ENCODE assay signal across 8 cellular contexts in genomic region chr7:100489824-100490223, GRCh38. TPM values are rescaled to one million over a fixed set of nuclear protein-coding genes. Genes with fewer than 3 reads are reported as not detected.
DNase-seq lines count a peak whose midpoint lies in the region; ATAC-seq and TF ChIP-seq lines count a peak whose summit lies in the region.

No MANE protein-coding gene starts in this region.

- peak in 4 of 10 experiments; percentile 23 to 61 (median 34) for DNase-seq in CD4-positive, alpha-beta T cell
- DNase-seq in HCEC 1CT: peak; percentile 91
- DNase-seq in NCI-H446 (lab: John Stamatoyannopoulos, UW): peak; percentile 32 to 78
- DNase-seq in activated CD8-positive, alpha-beta T cell treated with anti-CD3 and anti-CD28 coated beads for 36 hours: peak; percentile 69
- peak in 49 of 51 donors; percentile 29 to 98 (median 88) for DNase-seq in hypothalamus (lab: John Stamatoyannopoulos, UW)
- DNase-seq in uterus: peak; percentile 60 to 80
- DNase-seq in NK-92 treated with Interleukin-12 subunit alpha and Interleukin-12 subunit beta, amount 100 ng/mL, for 24 hours (lab: John Stamatoyannopoulos, UW): no peak
- no peak for DNase-seq in transverse colon

- TF ChIP-seq CTCF in CD4-positive, alpha-beta T cell (IDR thresholded peaks at IDR 0.05): no peak
- no peak for TF ChIP-seq CTCF in activated CD8-positive, alpha-beta T cell treated with anti-CD3 and anti-CD28 coated beads for 36 hours (IDR thresholded peaks at IDR 0.05)
- no peak for TF ChIP-seq CTCF in uterus (IDR thresholded peaks at IDR 0.05)
- no peak for TF ChIP-seq CTCF in transverse colon (IDR thresholded peaks at IDR 0.05)

- TF ChIP-seq POLR2A in uterus (IDR thresholded peaks at IDR 0.05) (no peak), transverse colon (IDR thresholded peaks at IDR 0.05) (no peak)

- in situ Hi-C loops in transverse colon (cut with MboI; ENCODE audit: low pct_ligation_motif_present in 1 of 4, low pct_unique_long_range_greater_than_20kb in 1 of 4, low sequenced_read_pairs in 3 of 4): loop anchor here in 1 of 4 donors (10.0 kb wide), 1 partner anchor 65 kb away; no protein-coding TSS in a partner anchor

- CTCF ChIA-PET in CD4-positive, alpha-beta T cell (lab: Charles Lee): interaction anchor here (1.2 kb wide), 1 partner anchor 70 kb away, joined by 3 read pairs; no protein-coding TSS in a partner anchor
- CTCF ChIA-PET in activated CD8-positive, alpha-beta T cell treated with anti-CD3 and anti-CD28 coated beads for 36 hours (lab: Charles Lee): interaction anchor here (0.6 to 2.4 kb wide), 2 partner anchors 21 to 79 kb away, joined by 4 to 6 read pairs; no protein-coding TSS in a partner anchor

- H3K27me3 Mint-ChIP-seq in CD4-positive, alpha-beta T cell: no peaks in the 10 kb centered on the region
- no peaks in the 10 kb centered on the region for H3K27me3 Mint-ChIP-seq in activated CD8-positive, alpha-beta T cell treated with anti-CD3 and anti-CD28 coated beads for 36 hours

- no peaks in the 10 kb centered on the region for H3K9me3 Mint-ChIP-seq in CD4-positive, alpha-beta T cell
- no peaks in the 10 kb centered on the region for H3K9me3 Mint-ChIP-seq in activated CD8-positive, alpha-beta T cell treated with anti-CD3 and anti-CD28 coated beads for 36 hours

- H3K36me3 ChIP-seq in uterus (no peaks in the 10 kb centered on the region), transverse colon (no peaks in the 10 kb centered on the region)

- no peaks in the 10 kb centered on the region for H3K9me3 ChIP-seq in CD4-positive, alpha-beta T cell (ENCODE audit: control insufficient read depth, low read length)
- H3K9me3 ChIP-seq in uterus: no peaks in the 10 kb centered on the region
- no peaks in the 10 kb centered on the region for H3K9me3 ChIP-seq in transverse colon

- H3K27me3 ChIP-seq in CD4-positive, alpha-beta T cell (ENCODE audit: control insufficient read depth, insufficient read depth, low read length): no peaks in the 10 kb centered on the region
- H3K27me3 ChIP-seq in uterus: no peaks in the 10 kb centered on the region
- peaks cover 16% of the 10 kb centered on the region for H3K27me3 ChIP-seq in transverse colon

- peak overlapping the region; percentile 33 for H3K27ac Mint-ChIP-seq in CD4-positive, alpha-beta T cell
- no peak overlapping the region for H3K27ac Mint-ChIP-seq in activated CD8-positive, alpha-beta T cell treated with anti-CD3 and anti-CD28 coated beads for 36 hours

- H3K4me3 ChIP-seq in uterus (no peak overlapping the region), transverse colon (no peak overlapping the region)

- POLR2A ChIA-PET in CD4-positive, alpha-beta T cell (lab: Charles Lee): interaction anchor here (0.6 kb wide), 1 partner anchor 96 kb away, joined by 3 read pairs; the partner anchor contains the start of gene FBXO24
- POLR2A ChIA-PET in activated CD8-positive, alpha-beta T cell treated with anti-CD3 and anti-CD28 coated beads for 36 hours (lab: Charles Lee): no interaction called here

- no peaks in the 10 kb centered on the region for H3K4me1 ChIP-seq in uterus
- peaks cover 8 to 13% (median 11%) of the 10 kb centered on the region in 4 donors for H3K4me1 ChIP-seq in transverse colon

- WGBS in transverse colon (ENCODE audit: low coverage in 1 of 2), 2 donors: 23 to 28% methylated on average over 3 to 7 of the region's 9 CpGs

- no peak overlapping the region for H3K27ac ChIP-seq in CD4-positive, alpha-beta T cell (ENCODE audit: low read depth, low read length)
- H3K27ac ChIP-seq in uterus (no peak overlapping the region), transverse colon (no peak overlapping the region)

- TF ChIP-seq EP300 in transverse colon (IDR thresholded peaks at IDR 0.05; ENCODE audit: low read depth): no peak

- H3K4me1 Mint-ChIP-seq in CD4-positive, alpha-beta T cell (ENCODE audit: low read depth): peaks cover 27% of the 10 kb centered on the region
- peaks cover 9% of the 10 kb centered on the region for H3K4me1 Mint-ChIP-seq in activated CD8-positive, alpha-beta T cell treated with anti-CD3 and anti-CD28 coated beads for 36 hours (ENCODE audit: low read depth)

- intact Hi-C loops in CD4-positive, alpha-beta T cell (cut with DNase I, micrococcal nuclease): no loop called here
- intact Hi-C loops in activated CD8-positive, alpha-beta T cell treated with anti-CD3 and anti-CD28 coated beads for 36 hours (cut with micrococcal nuclease): no loop called here
- intact Hi-C loops in uterus (cut with DNase I; ENCODE audit: low total_unique reads) (no loop called here), transverse colon (cut with DNase I; ENCODE audit: low total_unique reads) (loop anchor here (2.0 kb wide), 1 partner anchor 63 kb away; no protein-coding TSS in a partner anchor)

- ATAC-seq in CD4-positive, alpha-beta T cell (ENCODE audit: poor library complexity): peak; percentile 37
- peak; percentile 21 for ATAC-seq in activated CD8-positive, alpha-beta T cell treated with anti-CD3 and anti-CD28 coated beads for 36 hours

- no peak overlapping the region for H3K4me3 Mint-ChIP-seq in CD4-positive, alpha-beta T cell
- H3K4me3 Mint-ChIP-seq in activated CD8-positive, alpha-beta T cell treated with anti-CD3 and anti-CD28 coated beads for 36 hours: no peak overlapping the region

- no peaks in the 10 kb centered on the region for H3K36me3 Mint-ChIP-seq in CD4-positive, alpha-beta T cell (ENCODE audit: low read depth)
- no peaks in the 10 kb centered on the region for H3K36me3 Mint-ChIP-seq in activated CD8-positive, alpha-beta T cell treated with anti-CD3 and anti-CD28 coated beads for 36 hours (ENCODE audit: low read depth)

RNA-seq across cellular contexts. Expression of gene NYAP1, which starts 6.1 kb away (rescaled TPM):
- total RNA-seq in CD4-positive, alpha-beta T cell: under 1 TPM; 0.66 to 0.75 TPM
- under 1 TPM; 0.32 to 0.38 TPM for total RNA-seq in activated CD8-positive, alpha-beta T cell treated with anti-CD3 and anti-CD28 coated beads for 36 hours
- total RNA-seq in uterus (1 to 10 TPM in 2 of 4 donors, under 1 TPM in 2; 0.29 to 6.5 (median 2.4) TPM), transverse colon (1 to 10 TPM in 1 of 4 donors, under 1 TPM in 1, not detected in 2; 0.41 to 1.4 TPM)

RNA-seq across cellular contexts. Expression of gene TSC22D4, which starts 10.8 kb away (rescaled TPM):
- total RNA-seq in CD4-positive, alpha-beta T cell: 10 to 100 TPM; 34.6 to 36.5 TPM
- 10 to 100 TPM; 92.6 to 94.2 TPM for total RNA-seq in activated CD8-positive, alpha-beta T cell treated with anti-CD3 and anti-CD28 coated beads for 36 hours
- 10 to 100 TPM; 17.6 to 40.3 (median 19.5) TPM for total RNA-seq in uterus
- total RNA-seq in transverse colon: 100 to 1,000 TPM in 1 of 4 donors, 10 to 100 TPM in 3; 41.6 to 101 (median 67.6) TPM

RNA-seq across cellular contexts. Expression of gene SPACDR, which starts 25.8 kb away (rescaled TPM):
- total RNA-seq in CD4-positive, alpha-beta T cell: under 1 TPM; 0.64 to 0.93 TPM
- 1 to 10 TPM; 3.7 to 4.6 TPM for total RNA-seq in activated CD8-positive, alpha-beta T cell treated with anti-CD3 and anti-CD28 coated beads for 36 hours
- total RNA-seq in uterus (10 to 100 TPM in 1 of 4 donors, 1 to 10 TPM in 2, not detected in 1; 1.4 to 22.1 (median 1.8) TPM), transverse colon (not detected)

RNA-seq across cellular contexts. Expression of gene AGFG2, which starts 49.2 kb away (rescaled TPM):
- 1 to 10 TPM; 6.6 to 9.9 TPM for total RNA-seq in CD4-positive, alpha-beta T cell
- 10 to 100 TPM; 45.6 to 45.8 TPM for total RNA-seq in activated CD8-positive, alpha-beta T cell treated with anti-CD3 and anti-CD28 coated beads for 36 hours
- 10 to 100 TPM in 3 of 4 donors, 1 to 10 TPM in 1; 6.8 to 64.4 (median 20.4) TPM for total RNA-seq in uterus
- total RNA-seq in transverse colon: 100 to 1,000 TPM in 2 of 4 donors, 10 to 100 TPM in 2; 63.8 to 154 (median 102) TPM

RNA-seq across cellular contexts. Expression of gene PPP1R35, which starts 53.5 kb away (rescaled TPM):
- total RNA-seq in CD4-positive, alpha-beta T cell: 10 to 100 TPM; 42.9 to 47.0 TPM
- 10 to 100 TPM; 63.4 to 67.8 TPM for total RNA-seq in activated CD8-positive, alpha-beta T cell treated with anti-CD3 and anti-CD28 coated beads for 36 hours
- 10 to 100 TPM in 2 of 4 donors, 1 to 10 TPM in 2; 7.4 to 39.7 (median 17.8) TPM for total RNA-seq in uterus
- total RNA-seq in transverse colon: 10 to 100 TPM; 17.1 to 98.4 (median 37.2) TPM

Comparison
In these comparisons a context has a peak if more than half of its experiments do, and no peak if none do; other contexts are left out.
1. DNase-seq: peak in HCEC 1CT (single experiment), NCI-H446 (2 of 2), activated CD8-positive, alpha-beta T cell treated with anti-CD3 and anti-CD28 coated beads for 36 hours (single experiment), hypothalamus (49 of 51) and uterus (2 of 2); none in NK-92 treated with Interleukin-12 subunit alpha and Interleukin-12 subunit beta, amount 100 ng/mL, for 24 hours (single experiment) and transverse colon (single experiment).